ENCODE assay signal across 8 cellular contexts in genomic region chr6:139250296-139251274, GRCh38. TPM values are rescaled to one million over a fixed set of nuclear protein-coding genes. Genes with fewer than 3 reads are reported as not detected.
DNase-seq lines count a peak whose midpoint lies in the region; ATAC-seq, FAIRE-seq and TF ChIP-seq lines count a peak whose summit lies in the region.

No MANE protein-coding gene starts in this region.

- no peaks in the 10 kb centered on the region for H3K27me3 Mint-ChIP-seq in CD4-positive, alpha-beta memory T cell

- H4K20me1 ChIP-seq in osteoblast (ENCODE audit: insufficient read depth, low read length): no peaks in the 10 kb centered on the region

- peak; percentile 55 to 62 (median 60) for DNase-seq in CD4-positive, alpha-beta memory T cell
- DNase-seq in GM19239 (ENCODE audit: insufficient read length, low spot score) (peak; percentile 55), NT2/D1 (ENCODE audit: low read depth, low spot score) (peak; percentile 52), activated T-cell treated with anti-CD3 and anti-CD28 coated beads for 4 hours (peak; percentile 38), fibroblast of pulmonary artery (ENCODE audit: low read depth) (peak; percentile 59), osteoblast (ENCODE audit: insufficient read length, low spot score, missing footprints) (peak; percentile 44), KG1 (lab: John Stamatoyannopoulos, UW) (no peak)

- H3K27ac Mint-ChIP-seq in CD4-positive, alpha-beta memory T cell: peak overlapping the region; percentile 80 to 99 (median 94)

- FAIRE-seq in GM19239 (lab: Jason Lieb, UNC): peak; percentile 90

- intact Hi-C loops in CD4-positive, alpha-beta memory T cell (cut with micrococcal nuclease): loop anchor here (1.0 to 5.0 kb wide), 4 partner anchors 32 to 114 kb away; partner anchors contain the start of gene TXLNB

- no peak overlapping the region for H3K4me2 ChIP-seq in osteoblast (ENCODE audit: insufficient read depth, low read length)

- H3K4me1 ChIP-seq in CD4-positive, alpha-beta memory T cell (ENCODE audit: insufficient read depth, low read length): peaks cover 46% of the 10 kb centered on the region
- no peaks in the 10 kb centered on the region for H3K4me1 ChIP-seq in NT2/D1 (ENCODE audit: insufficient read depth, insufficient read length)
- no peaks in the 10 kb centered on the region for H3K4me1 ChIP-seq in osteoblast (ENCODE audit: insufficient read depth, low read length)

- peaks cover 0 to 2% (median 0%) of the 10 kb centered on the region in 8 donors for H3K9me3 Mint-ChIP-seq in CD4-positive, alpha-beta memory T cell

- TF ChIP-seq CTCF in fibroblast of pulmonary artery (IDR thresholded peaks at IDR 0.05; ENCODE audit: low read length, missing control alignments): peak; percentile 64
- peak; percentile 58 for TF ChIP-seq CTCF in osteoblast (IDR thresholded peaks at IDR 0.05; ENCODE audit: extremely low read depth, low read depth, low read length)

- no peak overlapping the region for H2AFZ ChIP-seq in osteoblast (ENCODE audit: low read length)

- no peaks in the 10 kb centered on the region for H3K27me3 ChIP-seq in CD4-positive, alpha-beta memory T cell (ENCODE audit: insufficient read depth, low read length)
- H3K27me3 ChIP-seq in NT2/D1 (ENCODE audit: insufficient read depth, insufficient read length) (no peaks in the 10 kb centered on the region), osteoblast (ENCODE audit: insufficient read depth, low read length) (no peaks in the 10 kb centered on the region)

- no peaks in the 10 kb centered on the region for H3K79me2 ChIP-seq in osteoblast (ENCODE audit: insufficient read depth, low read length)

- no peaks in the 10 kb centered on the region for H3K36me3 ChIP-seq in CD4-positive, alpha-beta memory T cell (ENCODE audit: insufficient read depth, low read length)
- H3K36me3 ChIP-seq in NT2/D1 (ENCODE audit: insufficient read depth, insufficient read length, low read length) (no peaks in the 10 kb centered on the region), osteoblast (ENCODE audit: insufficient read depth, low read length) (no peaks in the 10 kb centered on the region)

- peaks cover 40 to 53% (median 44%) of the 10 kb centered on the region in 4 donors for H3K4me1 Mint-ChIP-seq in CD4-positive, alpha-beta memory T cell

- H3K9ac ChIP-seq in NT2/D1 (ENCODE audit: insufficient read length, low read depth): no peak overlapping the region

- peak overlapping the region in 1 of 2 donors; percentile 1 for H3K4me3 ChIP-seq in CD4-positive, alpha-beta memory T cell (ENCODE audit: low read length in 2 of 2)
- H3K4me3 ChIP-seq in NT2/D1 (ENCODE audit: insufficient read length, low read depth): no peak overlapping the region
- no peak overlapping the region for H3K4me3 ChIP-seq in fibroblast of pulmonary artery (replicated peaks; ENCODE audit: low read depth, low read length)
- no peak overlapping the region for H3K4me3 ChIP-seq in osteoblast (ENCODE audit: insufficient read depth, low read length)

- CTCF ChIA-PET in CD4-positive, alpha-beta memory T cell (lab: Charles Lee; ENCODE audit: partially characterized antibody): interaction anchor here (0.6 to 2.6 kb wide), 37 partner anchors 10 to 262 kb away, joined by 3 to 27 read pairs (median 5); partner anchors contain the start of genes CITED2, REPS1 and TXLNB

- peak; percentile 97 for ATAC-seq in HG03159 (IDR thresholded peaks at IDR 0.05; ENCODE audit: unreplicated experiment)

- peaks cover 0 to 3% of the 10 kb centered on the region in 2 donors for H3K36me3 Mint-ChIP-seq in CD4-positive, alpha-beta memory T cell

- H3K27ac ChIP-seq in CD4-positive, alpha-beta memory T cell (ENCODE audit: low read depth, low read length): peak overlapping the region; percentile 40
- no peak overlapping the region for H3K27ac ChIP-seq in osteoblast (ENCODE audit: low read depth, low read length)

- H3K4me3 Mint-ChIP-seq in CD4-positive, alpha-beta memory T cell: peak overlapping the region; percentile 16 to 90 (median 72)

- no peaks in the 10 kb centered on the region for H3K9me3 ChIP-seq in CD4-positive, alpha-beta memory T cell (ENCODE audit: control insufficient read depth in 1 of 2, low read length in 2 of 2)
- H3K9me3 ChIP-seq in NT2/D1 (ENCODE audit: insufficient read depth, low read length) (no peaks in the 10 kb centered on the region), osteoblast (ENCODE audit: low read depth, low read length) (no peaks in the 10 kb centered on the region)

- POLR2A ChIA-PET in CD4-positive, alpha-beta memory T cell (lab: Charles Lee; ENCODE audit: partially characterized antibody): interaction anchor here (0.5 to 2.5 kb wide), 13 partner anchors 12 to 123 kb away, joined by 3 to 42 read pairs (median 5); partner anchors contain the start of genes CITED2 and TXLNB

RNA-seq across cellular contexts. Expression of gene TXLNB, which starts 41.2 kb away (rescaled TPM):
- 1 to 10 TPM; 1.4 to 1.6 TPM for total RNA-seq in CD4-positive, alpha-beta memory T cell
- polyA plus RNA-seq in CD4-positive, alpha-beta memory T cell: under 1 TPM in 1 of 2 donors, not detected in 1; 0.78 TPM
- total RNA-seq in osteoblast: 0.59 and 1.8 TPM in 2 replicates
